7 cellular contexts compared by ENCODE assay signal in genomic region chr11:18121331-18121828, GRCh38. TPM values are rescaled to one million over a fixed set of nuclear protein-coding genes. Genes with fewer than 3 reads are reported as not detected.
"Had no signal": no experiment of that assay in that cellular context is flagged by ENCODE, and none has a peak within 500 bp of the region (broad histone marks: within the 10 kb centered on the region; RNA-seq: fewer than 3 reads in every experiment).

No MANE protein-coding gene starts in this region.

RNA-seq across cellular contexts. Expression of gene MRGPRX3, which starts 11.0 kb away (rescaled TPM):
- total RNA-seq: GM23248, GM23338, H1, H4, H7, H9, HFFc6 had no signal
- polyA plus RNA-seq: GM23248, GM23338, H1 had no signal

RNA-seq across cellular contexts. Expression of gene MRGPRX4, which starts 51.3 kb away (rescaled TPM):
- total RNA-seq: GM23248, GM23338, H1, H4, H7, H9, HFFc6 had no signal
- polyA plus RNA-seq: GM23248, GM23338, H1 had no signal
